ENCODE assay signal across 13 cellular contexts in genomic region chrX:49292400-49293362, GRCh38. TPM values are rescaled to one million over a fixed set of nuclear protein-coding genes. Genes with fewer than 3 reads are reported as not detected.
DNase-seq lines count a peak whose midpoint lies in the region; ATAC-seq, FAIRE-seq and TF ChIP-seq lines count a peak whose summit lies in the region.
"Had no signal": no experiment of that assay in that cellular context is flagged by ENCODE, and none has a peak within 500 bp of the region (broad histone marks: within the 10 kb centered on the region; RNA-seq: fewer than 3 reads in every experiment).

No MANE protein-coding gene starts in this region.

- no peak overlapping the region for H3K27ac Mint-ChIP-seq in CD8-positive, alpha-beta memory T cell
- H3K27ac Mint-ChIP-seq in endodermal cell: no peak overlapping the region

- no peak overlapping the region for H3K4me3 Mint-ChIP-seq in CD8-positive, alpha-beta memory T cell
- no peak overlapping the region for H3K4me3 Mint-ChIP-seq in endodermal cell

- no peaks in the 10 kb centered on the region for H3K9me3 Mint-ChIP-seq in CD8-positive, alpha-beta memory T cell
- peaks cover 53% of the 10 kb centered on the region for H3K9me3 Mint-ChIP-seq in endodermal cell

- TF ChIP-seq POLR2A in A549 (IDR thresholded peaks at IDR 0.05; ENCODE audit: low read length): no peak

- H3K27me3 ChIP-seq in Panc1 (ENCODE audit: control insufficient read depth, insufficient read depth, low read length): no peaks in the 10 kb centered on the region
- no peaks in the 10 kb centered on the region for H3K27me3 ChIP-seq in CD8-positive, alpha-beta memory T cell (ENCODE audit: insufficient read depth, low read length, poor library complexity, severe bottlenecking)
- H3K27me3 ChIP-seq in endodermal cell (ENCODE audit: control insufficient read depth, insufficient read depth, low read length, poor library complexity, severe bottlenecking): no peaks in the 10 kb centered on the region
- H3K27me3 ChIP-seq: MG63 had no signal

- H3K4me3 ChIP-seq in A549 (no peak overlapping the region), Panc1 (ENCODE audit: low read depth in 2 of 2, low read length in 2 of 2) (no peak overlapping the region), endodermal cell (ENCODE audit: low read length) (no peak overlapping the region)
- no peak overlapping the region for H3K4me3 ChIP-seq in CD8-positive, alpha-beta memory T cell (ENCODE audit: low read length)
- H3K4me3 ChIP-seq: MG63, PC-9 had no signal

- TF ChIP-seq CTCF in A549 (IDR thresholded peaks at IDR 0.05) (no peak), Panc1 (IDR thresholded peaks at IDR 0.05) (no peak), endodermal cell (conservative IDR thresholded peaks at IDR 0.05) (no peak)

- ATAC-seq in A549: peak; percentile 26 to 33; a peak in 3 of 6 replicates
- peak; percentile 22; the same call in 1 of the 2 replicates for ATAC-seq in Panc1
- peak; percentile 18 for ATAC-seq in esophagus mucosa
- no peak for ATAC-seq in HG03432 (IDR thresholded peaks at IDR 0.05; ENCODE audit: unreplicated experiment)

- no peaks in the 10 kb centered on the region for H3K36me3 Mint-ChIP-seq in CD8-positive, alpha-beta memory T cell
- no peaks in the 10 kb centered on the region for H3K36me3 Mint-ChIP-seq in endodermal cell (ENCODE audit: low read depth)

- no peak for FAIRE-seq in A549 (lab: Jason Lieb, UNC)
- FAIRE-seq: G401.6 had no signal

- no peak for TF ChIP-seq RAD21 in A549 (conservative IDR thresholded peaks at IDR 0.05 in 1 of 2, IDR thresholded peaks at IDR 0.05 in 1 of 2)

- H3K9ac ChIP-seq in endodermal cell (ENCODE audit: extremely low read depth, low read length, poor library complexity, severe bottlenecking): no peak overlapping the region

- TF ChIP-seq EP300 in A549 (IDR thresholded peaks at IDR 0.05): no peak

- BruUV-seq in Panc1 (replicated peaks; lab: Mats Ljungman, UMichigan): no TSS peak

- no peak overlapping the region; the same call in 1 of the 3 replicates for H3K4me2 ChIP-seq in A549
- H3K4me2 ChIP-seq: PC-9 had no signal

- in situ Hi-C loops in Panc1 (cut with HindIII; ENCODE audit: low pct_unique_long_range_greater_than_20kb, low sequenced_read_pairs): no loop called here

- intact Hi-C loops in Panc1 (cut with micrococcal nuclease; ENCODE audit: unreplicated experiment): loop anchor here (1.0 kb wide), 1 partner anchor 462 kb away; no protein-coding TSS in a partner anchor

- no peaks in the 10 kb centered on the region for H3K4me1 ChIP-seq in A549
- no peaks in the 10 kb centered on the region for H3K4me1 ChIP-seq in Panc1 (ENCODE audit: control insufficient read depth, insufficient read depth, low read length)
- H3K4me1 ChIP-seq in CD8-positive, alpha-beta memory T cell (ENCODE audit: insufficient read depth, low read length): peaks cover 17% of the 10 kb centered on the region
- no peaks in the 10 kb centered on the region for H3K4me1 ChIP-seq in endodermal cell (ENCODE audit: control insufficient read depth, insufficient read depth, low read length)

- CTCF ChIA-PET in A549 (lab: Yijun Ruan, JAX): interaction anchor here (0.8 to 1.9 kb wide), 11 partner anchors 9 to 548 kb away, joined by 3 to 8 read pairs (median 4); no protein-coding TSS in a partner anchor
- CTCF ChIA-PET in Panc1 (lab: Charles Lee): interaction anchor here (1.1 kb wide), 1 partner anchor 24 kb away, joined by 3 read pairs; no protein-coding TSS in a partner anchor
- CTCF ChIA-PET in CD8-positive, alpha-beta memory T cell (lab: Charles Lee): interaction anchor here (0.5 to 1.1 kb wide), 3 partner anchors 16 to 85 kb away, joined by 3 to 4 read pairs (median 3); no protein-coding TSS in a partner anchor

- peaks cover 0 to 10% of the 10 kb centered on the region in 2 donors for H3K27me3 Mint-ChIP-seq in CD8-positive, alpha-beta memory T cell
- H3K27me3 Mint-ChIP-seq in endodermal cell (ENCODE audit: insufficient read depth): no peaks in the 10 kb centered on the region

- H3K9me3 ChIP-seq in A549 (no peaks in the 10 kb centered on the region), Panc1 (ENCODE audit: control insufficient read depth, insufficient read depth, low read depth, low read length) (no peaks in the 10 kb centered on the region), endodermal cell (ENCODE audit: control insufficient read depth, low read length) (no peaks in the 10 kb centered on the region)
- H3K9me3 ChIP-seq in CD8-positive, alpha-beta memory T cell (ENCODE audit: low read length): no peaks in the 10 kb centered on the region
- H3K9me3 ChIP-seq: MG63 had no signal

- DNase-seq in DMS53 (lab: John Stamatoyannopoulos, UW) (peak; percentile 25), DMS53 treated with DMSO at 0.1 percent for 48 hours (lab: John Stamatoyannopoulos, UW; ENCODE audit: unreplicated experiment) (no peak), A549 (ENCODE audit: low read depth in 1 of 2, low spot score in 1 of 2) (no peak), Panc1 (ENCODE audit: low read depth, low spot score) (no peak), endodermal cell (no peak)
- no peak for DNase-seq in CD8-positive, alpha-beta memory T cell
- DNase-seq: 8988T, NCI-H526 treated with DMSO at 0.1 percent for 48 hours had no signal

- POLR2A ChIA-PET in A549 (lab: Yijun Ruan, JAX): no interaction called here
- POLR2A ChIA-PET in Panc1 (lab: Charles Lee): no interaction called here
- POLR2A ChIA-PET in CD8-positive, alpha-beta memory T cell (lab: Charles Lee): no interaction called here

- H3K27ac ChIP-seq in A549: no peak overlapping the region
- H3K27ac ChIP-seq in Panc1 (ENCODE audit: low read length): no peak overlapping the region
- no peak overlapping the region for H3K27ac ChIP-seq in CD8-positive, alpha-beta memory T cell (ENCODE audit: low read depth, low read length)
- H3K27ac ChIP-seq in endodermal cell (ENCODE audit: low read depth, low read length): no peak overlapping the region
- H3K27ac ChIP-seq: PC-9 had no signal

- peaks cover 12 to 41% (median 17%) of the 10 kb centered on the region in 3 donors for H3K4me1 Mint-ChIP-seq in CD8-positive, alpha-beta memory T cell
- H3K4me1 Mint-ChIP-seq in endodermal cell: no peaks in the 10 kb centered on the region

- H3K36me3 ChIP-seq in Panc1 (ENCODE audit: control insufficient read depth, insufficient read depth, low read length): no peaks in the 10 kb centered on the region
- no peaks in the 10 kb centered on the region for H3K36me3 ChIP-seq in CD8-positive, alpha-beta memory T cell (ENCODE audit: insufficient read depth, low read length)
- H3K36me3 ChIP-seq in endodermal cell (ENCODE audit: control insufficient read depth, insufficient read depth, low read length): no peaks in the 10 kb centered on the region
- H3K36me3 ChIP-seq: MG63 had no signal

- 55% methylated on average over 14 of the region's 17 CpGs for WGBS in A549 (ENCODE audit: missing lambda C conversion rate)
- 94 to 100% methylated on average over 1 to 14 of the region's 17 CpGs for WGBS in endodermal cell (ENCODE audit: insufficient coverage in 1 of 2, insufficient read length in 1 of 2), 2 experiments

RNA-seq across cellular contexts. Expression of gene GAGE10, which starts 10.8 kb away (rescaled TPM):
- not detected in 2 replicates for polyA plus RNA-seq in A549 (2011; rRNA removed)
- not detected in 2 replicates for polyA plus RNA-seq in A549 (2012; cell fraction: cytosol; rRNA removed)
- not detected in 2 replicates for polyA plus RNA-seq in A549 (2012; cell fraction: nucleus; rRNA removed)
- not detected in 3 replicates for polyA plus RNA-seq in A549 (2017; fragmentation: RNase III; extraction: RNeasy Plus Mini Kit Qiagen cat#74134 plus additional on column Dnase treatment)
- not detected in 2 replicates for polyA minus RNA-seq in A549 (2011; rRNA and poly(A)+ RNA removed)
- total RNA-seq in Panc1 (2021; ENCODE audit: unreplicated experiment): not detected
- not detected for polyA plus RNA-seq in Panc1 (2012; ENCODE audit: insufficient read length)
- total RNA-seq in esophagus mucosa: not detected
- total RNA-seq in CD8-positive, alpha-beta memory T cell: not detected
- not detected for polyA plus RNA-seq in CD8-positive, alpha-beta memory T cell
- not detected for total RNA-seq in endodermal cell
- not detected for polyA plus RNA-seq in endodermal cell (2013, experiment 1 of 2)
- polyA plus RNA-seq in endodermal cell (2013, experiment 2 of 2): not detected
- total RNA-seq: PC-9 had no signal

RNA-seq across cellular contexts. Expression of gene PPP1R3F, which starts 23.1 kb away (rescaled TPM):
- polyA plus RNA-seq in A549 (2011; rRNA removed): 2.7 and 3.0 TPM in 2 replicates
- 1.9 and 2.7 TPM in 2 replicates for polyA plus RNA-seq in A549 (2012; cell fraction: cytosol; rRNA removed)
- 3.5 and 3.7 TPM in 2 replicates for polyA plus RNA-seq in A549 (2012; cell fraction: nucleus; rRNA removed)
- polyA plus RNA-seq in A549 (2017; fragmentation: RNase III; extraction: RNeasy Plus Mini Kit Qiagen cat#74134 plus additional on column Dnase treatment): 3.5 to 6.1 TPM (median 5.2 TPM) in 3 replicates
- polyA minus RNA-seq in A549 (2011; rRNA and poly(A)+ RNA removed): 1.8 and 2.4 TPM in 2 replicates
- 8.3 TPM for total RNA-seq in Panc1 (2021; ENCODE audit: unreplicated experiment)
- polyA plus RNA-seq in Panc1 (2012; ENCODE audit: insufficient read length): 12.5 TPM
- 3.4 TPM for total RNA-seq in esophagus mucosa
- 1 to 10 TPM; 4.5 to 6.0 TPM for total RNA-seq in CD8-positive, alpha-beta memory T cell
- 8.1 TPM for polyA plus RNA-seq in CD8-positive, alpha-beta memory T cell
- 10 to 100 TPM in 1 of 2 donors, 1 to 10 TPM in 1; 6.9 to 16.6 TPM for total RNA-seq in endodermal cell
- polyA plus RNA-seq in endodermal cell (2013, experiment 1 of 2): 8.7 TPM
- 12.0 TPM for polyA plus RNA-seq in endodermal cell (2013, experiment 2 of 2)

RNA-seq across cellular contexts. Expression of gene FOXP3, which starts 28.2 kb away (rescaled TPM):
- 0.13 and 0.21 TPM in 2 replicates for polyA plus RNA-seq in A549 (2011; rRNA removed)
- 0.05 and 0.12 TPM in 2 replicates for polyA plus RNA-seq in A549 (2012; cell fraction: cytosol; rRNA removed)
- 0.07 and 0.11 TPM in 2 replicates for polyA plus RNA-seq in A549 (2012; cell fraction: nucleus; rRNA removed)
- 0.04 to 0.13 TPM (median 0.13 TPM) in 3 replicates for polyA plus RNA-seq in A549 (2017; fragmentation: RNase III; extraction: RNeasy Plus Mini Kit Qiagen cat#74134 plus additional on column Dnase treatment)
- 0.12 and 0.29 TPM in 2 replicates for polyA minus RNA-seq in A549 (2011; rRNA and poly(A)+ RNA removed)
- 0.26 TPM for total RNA-seq in Panc1 (2021; ENCODE audit: unreplicated experiment)
- 0.50 TPM for polyA plus RNA-seq in Panc1 (2012; ENCODE audit: insufficient read length)
- 0.76 TPM for total RNA-seq in esophagus mucosa
- 10 to 100 TPM; 10.5 to 11.2 TPM for total RNA-seq in CD8-positive, alpha-beta memory T cell
- polyA plus RNA-seq in CD8-positive, alpha-beta memory T cell: 1.6 TPM
- total RNA-seq in endodermal cell: under 1 TPM; 0.53 to 0.77 TPM
- 0.25 TPM for polyA plus RNA-seq in endodermal cell (2013, experiment 1 of 2)
- polyA plus RNA-seq in endodermal cell (2013, experiment 2 of 2): 0.21 TPM
- total RNA-seq: PC-9 had no signal

RNA-seq across cellular contexts. Expression of gene GAGE12J, which starts 29.2 kb away (rescaled TPM):
- not detected in 2 replicates for polyA plus RNA-seq in A549 (2011; rRNA removed)
- not detected in 2 replicates for polyA plus RNA-seq in A549 (2012; cell fraction: cytosol; rRNA removed)
- not detected in 2 replicates for polyA plus RNA-seq in A549 (2012; cell fraction: nucleus; rRNA removed)
- not detected in 3 replicates for polyA plus RNA-seq in A549 (2017; fragmentation: RNase III; extraction: RNeasy Plus Mini Kit Qiagen cat#74134 plus additional on column Dnase treatment)
- polyA minus RNA-seq in A549 (2011; rRNA and poly(A)+ RNA removed): not detected in 2 replicates
- 1.1 TPM for total RNA-seq in Panc1 (2021; ENCODE audit: unreplicated experiment)
- not detected for polyA plus RNA-seq in Panc1 (2012; ENCODE audit: insufficient read length)
- total RNA-seq in esophagus mucosa: not detected
- not detected for total RNA-seq in CD8-positive, alpha-beta memory T cell
- not detected for polyA plus RNA-seq in CD8-positive, alpha-beta memory T cell
- total RNA-seq in endodermal cell: not detected
- not detected for polyA plus RNA-seq in endodermal cell (2013, experiment 1 of 2)
- polyA plus RNA-seq in endodermal cell (2013, experiment 2 of 2): not detected
- total RNA-seq: PC-9 had no signal

RNA-seq across cellular contexts. Expression of gene GAGE13, which starts 38.7 kb away (rescaled TPM):
- not detected in 2 replicates for polyA plus RNA-seq in A549 (2011; rRNA removed)
- polyA plus RNA-seq in A549 (2012; cell fraction: cytosol; rRNA removed): not detected in 2 replicates
- polyA plus RNA-seq in A549 (2012; cell fraction: nucleus; rRNA removed): not detected in 2 replicates
- polyA plus RNA-seq in A549 (2017; fragmentation: RNase III; extraction: RNeasy Plus Mini Kit Qiagen cat#74134 plus additional on column Dnase treatment): not detected in 3 replicates
- polyA minus RNA-seq in A549 (2011; rRNA and poly(A)+ RNA removed): not detected in 2 replicates
- total RNA-seq in Panc1 (2021; ENCODE audit: unreplicated experiment): not detected
- polyA plus RNA-seq in Panc1 (2012; ENCODE audit: insufficient read length): not detected
- total RNA-seq in esophagus mucosa: not detected
- total RNA-seq in CD8-positive, alpha-beta memory T cell: not detected
- polyA plus RNA-seq in CD8-positive, alpha-beta memory T cell: not detected
- not detected for total RNA-seq in endodermal cell
- not detected for polyA plus RNA-seq in endodermal cell (2013, experiment 1 of 2)
- polyA plus RNA-seq in endodermal cell (2013, experiment 2 of 2): not detected
- total RNA-seq: PC-9 had no signal
